Comparison of ENCODE assay signal across 28 cellular contexts in the genomic region with DNA sequence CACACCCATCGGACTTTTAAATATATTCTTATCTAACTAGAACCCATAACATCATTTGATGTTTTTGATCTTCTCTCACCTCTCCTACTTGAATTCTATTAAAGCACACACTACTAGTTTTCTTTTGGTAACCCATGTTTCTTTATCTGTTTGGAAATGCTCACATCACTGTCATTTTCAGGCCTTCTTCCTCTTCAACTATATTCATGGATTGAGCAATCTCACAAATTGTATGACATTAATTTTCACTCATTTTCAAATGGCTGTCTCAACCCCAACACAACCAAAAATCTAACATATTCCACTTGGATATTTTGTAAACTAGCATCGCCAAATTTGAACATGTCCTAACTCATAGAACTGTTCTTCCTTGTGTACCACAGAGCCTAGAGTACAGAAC.
"Had no signal": no experiment of that assay in that cellular context is flagged by ENCODE, and none has a peak within 500 bp of the region (broad histone marks: within the 10 kb centered on the region; RNA-seq: fewer than 3 reads in every experiment).

No MANE protein-coding gene starts in this region.

- H3K4me3 ChIP-seq: body of pancreas, breast epithelium, Peyer's patch, SJSA1 had no signal

- H3K27me3 Mint-ChIP-seq: activated CD4-positive, alpha-beta T cell treated with anti-CD3 and anti-CD28 coated beads for 36 hours; activated CD4-positive, alpha-beta T cell treated with anti-CD3 and anti-CD28 coated beads, Interleukin-2, amount 10 ng/mL, durations not matched to agents 7 days and 5 days; activated naive CD4-positive, alpha-beta T cell treated with anti-CD3 and anti-CD28 coated beads, Interleukin-2, amount 50 U/mL, for 24 hours; activated naive CD8-positive, alpha-beta T cell treated with anti-CD3 and anti-CD28 coated beads, Interleukin-2, amount 10 ng/mL, durations not matched to agents 7 days and 5 days; activated T-cell treated with anti-CD3 and anti-CD28 coated beads, Interleukin-2, amount 50 U/mL, for 24 hours had no signal

- DNase-seq: activated CD4-positive, alpha-beta T cell treated with anti-CD3 and anti-CD28 coated beads for 36 hours; activated CD4-positive, alpha-beta T cell treated with anti-CD3 and anti-CD28 coated beads, Interleukin-2, amount 10 ng/mL, durations not matched to agents 7 days and 5 days; activated CD4-positive, alpha-beta T cell treated with anti-CD3 and anti-CD28 coated beads, Interleukin-2, amount 50 U/mL, for 48 hours; activated CD8-positive, alpha-beta T cell treated with anti-CD3 and anti-CD28 coated beads, Interleukin-2, amount 10 ng/mL, durations not matched to agents 7 days and 5 days; activated gamma-delta T cell; activated naive CD4-positive, alpha-beta T cell treated with Interleukin-2 at 50 U/mL for 16 hours; activated naive CD8-positive, alpha-beta T cell treated with anti-CD3 and anti-CD28 coated beads, Interleukin-2, amount 10 ng/mL, durations not matched to agents 7 days and 5 days; activated T-cell treated with anti-CD3 and anti-CD28 coated beads, Interleukin-2, amount 50 U/mL, for 24 hours; amygdala; body of pancreas; NCI-H1105 treated with DMSO at 0.1 percent for 48 hours; NCI-H1436; NCI-H1694; NCI-H1930; NCI-H345; NCI-H524 treated with DMSO at 0.1 percent for 48 hours; PC-3; Peyer's patch; RPMI8226; SHP77 treated with DMSO at 0.1 percent for 48 hours; SK-N-SH had no signal

- H3K9me3 Mint-ChIP-seq: activated CD4-positive, alpha-beta T cell treated with anti-CD3 and anti-CD28 coated beads, Interleukin-2, amount 10 ng/mL, durations not matched to agents 7 days and 5 days; activated naive CD4-positive, alpha-beta T cell treated with anti-CD3 and anti-CD28 coated beads, Interleukin-2, amount 50 U/mL, for 24 hours; activated naive CD8-positive, alpha-beta T cell treated with anti-CD3 and anti-CD28 coated beads, Interleukin-2, amount 10 ng/mL, durations not matched to agents 7 days and 5 days; activated T-cell treated with anti-CD3 and anti-CD28 coated beads, Interleukin-2, amount 50 U/mL, for 24 hours; activated T-helper 2 cell treated with anti-CD3 and anti-CD28 coated beads, Interferon-gamma antibody, Interleukin-2, Interleukin-4, amounts not matched to agents 10 μg/mL and 5 μg/mL and 100 μg/mL, durations not matched to agents 14 hours and 24 hours and 36 hours; T-helper 1 cell treated with Interleukin-12 subunit alpha and Interleukin-12 subunit beta and Interleukin-4 antibody, amounts not matched to agents 30 μg/mL and 1 μg/mL, for 36 hours; T-helper 2 cell treated with Interferon-gamma antibody and Interleukin-4, amounts not matched to agents 5 μg/mL and 100 μg/mL, for 36 hours had no signal

- H3K9ac ChIP-seq: KMS-11, SK-N-SH had no signal

- H3K27me3 ChIP-seq: body of pancreas, breast epithelium, Peyer's patch, SJSA1 had no signal

- ATAC-seq: activated CD4-positive, alpha-beta T cell treated with anti-CD3 and anti-CD28 coated beads for 36 hours; activated CD8-positive, alpha-beta T cell treated with anti-CD3 and anti-CD28 coated beads, Interleukin-2, amount 10 ng/mL, durations not matched to agents 7 days and 5 days; body of pancreas; PC-3 had no signal

- H3K36me3 ChIP-seq: breast epithelium, Peyer's patch, SJSA1 had no signal

- H3K4me1 ChIP-seq: body of pancreas, breast epithelium, Peyer's patch, SJSA1 had no signal

- H3K27ac ChIP-seq: body of pancreas, breast epithelium, KMS-11, Peyer's patch, SJSA1 had no signal

- H3K36me3 Mint-ChIP-seq: activated naive CD4-positive, alpha-beta T cell treated with anti-CD3 and anti-CD28 coated beads, Interleukin-2, amount 50 U/mL, for 24 hours; activated naive CD8-positive, alpha-beta T cell treated with anti-CD3 and anti-CD28 coated beads, Interleukin-2, amount 10 ng/mL, durations not matched to agents 7 days and 5 days had no signal

- H3K4me3 Mint-ChIP-seq: activated CD4-positive, alpha-beta T cell treated with anti-CD3 and anti-CD28 coated beads for 36 hours; activated CD4-positive, alpha-beta T cell treated with anti-CD3 and anti-CD28 coated beads, Interleukin-2, amount 10 ng/mL, durations not matched to agents 7 days and 5 days; activated CD8-positive, alpha-beta T cell treated with anti-CD3 and anti-CD28 coated beads, Interleukin-2, amount 10 ng/mL, durations not matched to agents 7 days and 5 days; activated naive CD4-positive, alpha-beta T cell treated with anti-CD3 and anti-CD28 coated beads, Interleukin-2, amount 50 U/mL, for 24 hours; activated naive CD8-positive, alpha-beta T cell treated with anti-CD3 and anti-CD28 coated beads, Interleukin-2, amount 10 ng/mL, durations not matched to agents 7 days and 5 days; activated T-cell treated with anti-CD3 and anti-CD28 coated beads, Interleukin-2, amount 50 U/mL, for 24 hours; T-helper 1 cell treated with Interleukin-12 subunit alpha and Interleukin-12 subunit beta and Interleukin-4 antibody, amounts not matched to agents 30 μg/mL and 1 μg/mL, for 36 hours; T-helper 2 cell treated with Interferon-gamma antibody and Interleukin-4, amounts not matched to agents 5 μg/mL and 100 μg/mL, for 36 hours had no signal

- H3K27ac Mint-ChIP-seq: activated CD4-positive, alpha-beta T cell treated with anti-CD3 and anti-CD28 coated beads for 36 hours; activated CD4-positive, alpha-beta T cell treated with anti-CD3 and anti-CD28 coated beads, Interleukin-2, amount 10 ng/mL, durations not matched to agents 7 days and 5 days; activated CD8-positive, alpha-beta T cell treated with anti-CD3 and anti-CD28 coated beads, Interleukin-2, amount 10 ng/mL, durations not matched to agents 7 days and 5 days; activated naive CD4-positive, alpha-beta T cell treated with anti-CD3 and anti-CD28 coated beads, Interleukin-2, amount 50 U/mL, for 24 hours; activated naive CD8-positive, alpha-beta T cell treated with anti-CD3 and anti-CD28 coated beads, Interleukin-2, amount 10 ng/mL, durations not matched to agents 7 days and 5 days; activated T-cell treated with anti-CD3 and anti-CD28 coated beads, Interleukin-2, amount 50 U/mL, for 24 hours; activated T-helper 2 cell treated with anti-CD3 and anti-CD28 coated beads, Interferon-gamma antibody, Interleukin-2, Interleukin-4, amounts not matched to agents 10 μg/mL and 5 μg/mL and 100 μg/mL, durations not matched to agents 14 hours and 24 hours and 36 hours; T-helper 1 cell treated with Interleukin-12 subunit alpha and Interleukin-12 subunit beta and Interleukin-4 antibody, amounts not matched to agents 30 μg/mL and 1 μg/mL, for 36 hours; T-helper 2 cell treated with Interferon-gamma antibody and Interleukin-4, amounts not matched to agents 5 μg/mL and 100 μg/mL, for 36 hours had no signal

- H3K9me3 ChIP-seq: body of pancreas, breast epithelium, Peyer's patch, SJSA1, SK-N-SH had no signal

- H3K4me1 Mint-ChIP-seq: activated CD4-positive, alpha-beta T cell treated with anti-CD3 and anti-CD28 coated beads for 36 hours; activated CD4-positive, alpha-beta T cell treated with anti-CD3 and anti-CD28 coated beads, Interleukin-2, amount 10 ng/mL, durations not matched to agents 7 days and 5 days; activated naive CD4-positive, alpha-beta T cell treated with anti-CD3 and anti-CD28 coated beads, Interleukin-2, amount 50 U/mL, for 24 hours; activated naive CD8-positive, alpha-beta T cell treated with anti-CD3 and anti-CD28 coated beads, Interleukin-2, amount 10 ng/mL, durations not matched to agents 7 days and 5 days had no signal

- H3K4me2 ChIP-seq: KMS-11, SK-N-SH had no signal
